ENCODE assay signal across 33 cellular contexts in genomic region chr6:31534011-31534410, GRCh38. TPM values are rescaled to one million over a fixed set of nuclear protein-coding genes. Genes with fewer than 3 reads are reported as not detected.
DNase-seq lines count a peak whose midpoint lies in the region; ATAC-seq and TF ChIP-seq lines count a peak whose summit lies in the region.
"Had no signal": no experiment of that assay in that cellular context is flagged by ENCODE, and none has a peak within 500 bp of the region (broad histone marks: within the 10 kb centered on the region; RNA-seq: fewer than 3 reads in every experiment).

No MANE protein-coding gene starts in this region.

- H3K9me3 Mint-ChIP-seq in activated T-cell treated with anti-CD3 and anti-CD28 coated beads, Interleukin-2, amount 50 U/mL, for 24 hours, result no peaks in the 10 kb centered on the region
- H3K9me3 Mint-ChIP-seq in activated CD8-positive, alpha-beta T cell treated with anti-CD3 and anti-CD28 coated beads for 36 hours, result no peaks in the 10 kb centered on the region
- H3K9me3 Mint-ChIP-seq in nephron progenitor cell, result no peaks in the 10 kb centered on the region
- H3K9me3 Mint-ChIP-seq: activated naive CD4-positive, alpha-beta T cell treated with anti-CD3 and anti-CD28 coated beads, Interleukin-2, amount 10 ng/mL, durations not matched to agents 7 days and 5 days; brain; CD4-positive, CD25-positive, alpha-beta regulatory T cell; immature natural killer cell; nephron; T-helper 2 cell treated with Interferon-gamma antibody and Interleukin-4, amounts not matched to agents 5 μg/mL and 100 μg/mL, for 36 hours had no signal

- peak overlapping the region; percentile 79 for H3K27ac Mint-ChIP-seq in activated T-cell treated with anti-CD3 and anti-CD28 coated beads, Interleukin-2, amount 50 U/mL, for 24 hours
- peak overlapping the region; percentile 5 for H3K27ac Mint-ChIP-seq in activated CD8-positive, alpha-beta T cell treated with anti-CD3 and anti-CD28 coated beads for 36 hours
- peak overlapping the region; percentile 89 for H3K27ac Mint-ChIP-seq in nephron progenitor cell
- H3K27ac Mint-ChIP-seq: nephron; T-helper 2 cell treated with Interferon-gamma antibody and Interleukin-4, amounts not matched to agents 5 μg/mL and 100 μg/mL, for 36 hours had no signal

- peak overlapping the region; percentile 20; the same call in 1 of the 2 replicates for H3K27ac ChIP-seq in GM23248
- H3K27ac ChIP-seq: gastroesophageal sphincter, ovary, Peyer's patch, stomach had no signal

- intact Hi-C loops in activated CD8-positive, alpha-beta T cell treated with anti-CD3 and anti-CD28 coated beads for 36 hours (cut with micrococcal nuclease), result no loop called here

- POLR2A ChIA-PET in activated CD8-positive, alpha-beta T cell treated with anti-CD3 and anti-CD28 coated beads for 36 hours (lab: Charles Lee), result interaction anchor here (0.9 to 1.5 kb wide), 5 partner anchors 9 to 47 kb away, joined by 3 to 5 read pairs (median 4); partner anchors contain the start of gene MICB

- H3K36me3 Mint-ChIP-seq in activated T-cell treated with anti-CD3 and anti-CD28 coated beads, Interleukin-2, amount 50 U/mL, for 24 hours (ENCODE audit: low read depth), result peaks cover 97% of the 10 kb centered on the region
- peaks cover 78% of the 10 kb centered on the region for H3K36me3 Mint-ChIP-seq in activated CD8-positive, alpha-beta T cell treated with anti-CD3 and anti-CD28 coated beads for 36 hours (ENCODE audit: low read depth)
- peaks cover 85% of the 10 kb centered on the region for H3K36me3 Mint-ChIP-seq in nephron progenitor cell (ENCODE audit: low read depth)

- H3K4me1 Mint-ChIP-seq in activated T-cell treated with anti-CD3 and anti-CD28 coated beads, Interleukin-2, amount 50 U/mL, for 24 hours (ENCODE audit: low read depth), result peaks cover 60% of the 10 kb centered on the region
- peaks cover 45% of the 10 kb centered on the region for H3K4me1 Mint-ChIP-seq in activated CD8-positive, alpha-beta T cell treated with anti-CD3 and anti-CD28 coated beads for 36 hours (ENCODE audit: low read depth)
- H3K4me1 Mint-ChIP-seq in nephron progenitor cell, result peaks cover 58% of the 10 kb centered on the region

- peaks cover 66% of the 10 kb centered on the region for H3K79me2 ChIP-seq in GM23248 (ENCODE audit: insufficient read depth)

- WGBS in GM23248 (ENCODE audit: low coverage in 1 of 2, low lambda C conversion rate in 2 of 2, missing lambda C conversion rate in 2 of 2), 2 experiments, result 83 to 85% methylated on average over 6 of the region's 6 CpGs

- peaks cover 7% of the 10 kb centered on the region for H3K4me1 ChIP-seq in GM23248 (ENCODE audit: insufficient read depth)

- no peaks in the 10 kb centered on the region for H3K27me3 ChIP-seq in GM23248 (replicated peaks; ENCODE audit: insufficient read depth)
- H3K27me3 ChIP-seq: gastroesophageal sphincter, ovary, Peyer's patch, stomach had no signal

- H3K4me3 ChIP-seq in GM23248, result no peak overlapping the region
- H3K4me3 ChIP-seq: gastroesophageal sphincter, ovary, Peyer's patch, stomach had no signal

- DNase-seq in activated T-cell treated with anti-CD3 and anti-CD28 coated beads, Interleukin-2, amount 50 U/mL, for 24 hours, result peak; percentile 28
- no peak for DNase-seq in activated T-cell treated with anti-CD3 and anti-CD28 coated beads, Interleukin-2, amount 50 U/mL, for 1 hour
- DNase-seq in GM23248 (no peak), nephron progenitor cell (no peak), ureter (ENCODE audit: low spot score) (no peak)
- DNase-seq in activated CD8-positive, alpha-beta T cell treated with anti-CD3 and anti-CD28 coated beads for 36 hours, result no peak
- no peak for DNase-seq in stimulated activated CD4-positive, alpha-beta T cell treated with anti-CD3 and anti-CD28 coated beads, Interleukin-1b, Interleukin-23, amount 100 ng/mL, for 48 hours
- no peak for DNase-seq in stimulated activated CD4-positive, alpha-beta T cell treated with anti-CD3 and anti-CD28 coated beads, Interleukin-4, amount 100 ng/mL, for 1 hour
- DNase-seq: activated CD4-positive, alpha-beta T cell treated with anti-CD3 and anti-CD28 coated beads for 1 hour; activated naive CD4-positive, alpha-beta T cell treated with anti-CD3 and anti-CD28 coated beads, Interleukin-2, amount 10 ng/mL, durations not matched to agents 7 days and 5 days; AML-193; amniotic stem cell; CD4-positive, CD25-positive, alpha-beta regulatory T cell; H7; hypothalamus; immature natural killer cell; Karpas-422; left colon; NCI-H1417 treated with DMSO at 0.1 percent for 48 hours; NCI-H2081 treated with DMSO at 0.1 percent for 48 hours; NCI-H226; NCI-H69; ovary; Peyer's patch; SIG-M5; stomach had no signal

- H3K9ac ChIP-seq in GM23248, result no peak overlapping the region

- no peaks in the 10 kb centered on the region for H3K9me2 ChIP-seq in GM23248 (ENCODE audit: insufficient read depth)

- peaks cover 88% of the 10 kb centered on the region for H3K36me3 ChIP-seq in GM23248 (ENCODE audit: low read depth)
- H3K36me3 ChIP-seq: ovary had no signal

- no peak overlapping the region for H3K4me2 ChIP-seq in GM23248 (ENCODE audit: unreplicated experiment)

- H3F3A ChIP-seq in GM23248 (ENCODE audit: insufficient read depth), result peaks cover 71% of the 10 kb centered on the region

- peaks cover 15% of the 10 kb centered on the region; the same call in 1 of the 2 replicates for H4K20me1 ChIP-seq in GM23248 (ENCODE audit: insufficient read depth)

- in situ Hi-C loops in GM23248 (cut with MboI), result no loop called here

- ATAC-seq in activated CD8-positive, alpha-beta T cell treated with anti-CD3 and anti-CD28 coated beads for 36 hours, result no peak
- ATAC-seq: gastroesophageal sphincter, left colon had no signal

- H3K9me3 ChIP-seq in GM23248 (ENCODE audit: low read depth), result no peaks in the 10 kb centered on the region
- H3K9me3 ChIP-seq: gastroesophageal sphincter, ovary, Peyer's patch, stomach had no signal

- H3K4me3 Mint-ChIP-seq in activated T-cell treated with anti-CD3 and anti-CD28 coated beads, Interleukin-2, amount 50 U/mL, for 24 hours, result no peak overlapping the region
- no peak overlapping the region for H3K4me3 Mint-ChIP-seq in activated CD8-positive, alpha-beta T cell treated with anti-CD3 and anti-CD28 coated beads for 36 hours
- no peak overlapping the region for H3K4me3 Mint-ChIP-seq in nephron progenitor cell
- H3K4me3 Mint-ChIP-seq: activated naive CD4-positive, alpha-beta T cell treated with anti-CD3 and anti-CD28 coated beads, Interleukin-2, amount 10 ng/mL, durations not matched to agents 7 days and 5 days; immature natural killer cell; nephron; T-helper 2 cell treated with Interferon-gamma antibody and Interleukin-4, amounts not matched to agents 5 μg/mL and 100 μg/mL, for 36 hours had no signal

- H3K27me3 Mint-ChIP-seq in activated T-cell treated with anti-CD3 and anti-CD28 coated beads, Interleukin-2, amount 50 U/mL, for 24 hours, result no peaks in the 10 kb centered on the region
- H3K27me3 Mint-ChIP-seq in activated CD8-positive, alpha-beta T cell treated with anti-CD3 and anti-CD28 coated beads for 36 hours, result no peaks in the 10 kb centered on the region
- H3K27me3 Mint-ChIP-seq in nephron progenitor cell (ENCODE audit: low read depth, poor library complexity), result no peaks in the 10 kb centered on the region
- H3K27me3 Mint-ChIP-seq: activated naive CD4-positive, alpha-beta T cell treated with anti-CD3 and anti-CD28 coated beads, Interleukin-2, amount 10 ng/mL, durations not matched to agents 7 days and 5 days; brain; CD4-positive, CD25-positive, alpha-beta regulatory T cell had no signal

- CTCF ChIA-PET in activated CD8-positive, alpha-beta T cell treated with anti-CD3 and anti-CD28 coated beads for 36 hours (lab: Charles Lee), result interaction anchor here (56.2 kb wide), 1 partner anchor 58 kb away, joined by 2542 read pairs; the partner anchor contains the start of genes LST1, LTB, NCR3 and TNF

- no peak overlapping the region for H2AFZ ChIP-seq in GM23248

- TF ChIP-seq CTCF in activated CD8-positive, alpha-beta T cell treated with anti-CD3 and anti-CD28 coated beads for 36 hours (IDR thresholded peaks at IDR 0.05), result no peak
- TF ChIP-seq CTCF in nephron progenitor cell (IDR thresholded peaks at IDR 0.05), result no peak

RNA-seq across cellular contexts. Expression of gene MCCD1, which starts 5.2 kb away (rescaled TPM):
- not detected in 2 replicates for total RNA-seq in GM23248 (2014; rRNA removed; shearing (Covaris generic))
- not detected in 2 replicates for polyA plus RNA-seq in GM23248 (2016; fragmentation: Nextera tagmentation; extraction: Ambion mirVana)
- total RNA-seq in activated CD8-positive, alpha-beta T cell treated with anti-CD3 and anti-CD28 coated beads for 36 hours, result not detected
- not detected for total RNA-seq in ureter
- total RNA-seq: activated CD8-positive, alpha-beta memory T cell treated with anti-CD3 and anti-CD28 coated beads for 36 hours; CD4-positive, CD25-positive, alpha-beta regulatory T cell; gastroesophageal sphincter; H7; left colon; ovary; Peyer's patch; skeletal muscle tissue; stomach had no signal
- polyA plus RNA-seq: CD4-positive, CD25-positive, alpha-beta regulatory T cell; immature natural killer cell; ovary; stomach; thymus had no signal

RNA-seq across cellular contexts. Expression of gene DDX39B, which starts 7.8 kb away (rescaled TPM):
- total RNA-seq in GM23248 (2014; rRNA removed; shearing (Covaris generic)), result 319 and 415 TPM in 2 replicates
- 197 and 204 TPM in 2 replicates for polyA plus RNA-seq in GM23248 (2016; fragmentation: Nextera tagmentation; extraction: Ambion mirVana)
- total RNA-seq in activated CD8-positive, alpha-beta T cell treated with anti-CD3 and anti-CD28 coated beads for 36 hours, result 100 to 1,000 TPM; 568 to 572 TPM
- 368 TPM for total RNA-seq in ureter

RNA-seq across cellular contexts. Expression of gene ATP6V1G2, which starts 12.4 kb away (rescaled TPM):
- 0.89 and 1.8 TPM in 2 replicates for total RNA-seq in GM23248 (2014; rRNA removed; shearing (Covaris generic))
- polyA plus RNA-seq in GM23248 (2016; fragmentation: Nextera tagmentation; extraction: Ambion mirVana), result 2.8 and 3.5 TPM in 2 replicates
- 1 to 10 TPM in 1 of 2 experiments, under 1 TPM in 1; 0.86 to 1.1 TPM for total RNA-seq in activated CD8-positive, alpha-beta T cell treated with anti-CD3 and anti-CD28 coated beads for 36 hours
- total RNA-seq in ureter, result 0.65 TPM
- total RNA-seq: Peyer's patch had no signal
- polyA plus RNA-seq: immature natural killer cell had no signal

RNA-seq across cellular contexts. Expression of gene NFKBIL1, which starts 13.4 kb away (rescaled TPM):
- total RNA-seq in GM23248 (2014; rRNA removed; shearing (Covaris generic)), result 20.4 and 22.9 TPM in 2 replicates
- polyA plus RNA-seq in GM23248 (2016; fragmentation: Nextera tagmentation; extraction: Ambion mirVana), result 12.3 and 15.0 TPM in 2 replicates
- total RNA-seq in activated CD8-positive, alpha-beta T cell treated with anti-CD3 and anti-CD28 coated beads for 36 hours, result 10 to 100 TPM; 11.3 to 13.0 TPM
- 21.9 TPM for total RNA-seq in ureter

RNA-seq across cellular contexts. Expression of gene MICB, which starts 36.1 kb away (rescaled TPM):
- total RNA-seq in GM23248 (2014; rRNA removed; shearing (Covaris generic)), result 4.1 and 4.9 TPM in 2 replicates
- polyA plus RNA-seq in GM23248 (2016; fragmentation: Nextera tagmentation; extraction: Ambion mirVana), result 3.7 and 4.2 TPM in 2 replicates
- total RNA-seq in activated CD8-positive, alpha-beta T cell treated with anti-CD3 and anti-CD28 coated beads for 36 hours, result 10 to 100 TPM; 17.0 to 17.7 TPM
- 2.9 TPM for total RNA-seq in ureter

Comparison
In these comparisons a context has a peak if more than half of its experiments do, and no peak if none do; other contexts are left out.
1. H3K27ac Mint-ChIP-seq: peak in every context shown above with its lines; median percentile 89 in nephron progenitor cell; 79 in activated T-cell treated with anti-CD3 and anti-CD28 coated beads, Interleukin-2, amount 50 U/mL, for 24 hours; 5 in activated CD8-positive, alpha-beta T cell treated with anti-CD3 and anti-CD28 coated beads for 36 hours.